Comparison of ENCODE assay signal across 14 cellular contexts in the genomic region with DNA sequence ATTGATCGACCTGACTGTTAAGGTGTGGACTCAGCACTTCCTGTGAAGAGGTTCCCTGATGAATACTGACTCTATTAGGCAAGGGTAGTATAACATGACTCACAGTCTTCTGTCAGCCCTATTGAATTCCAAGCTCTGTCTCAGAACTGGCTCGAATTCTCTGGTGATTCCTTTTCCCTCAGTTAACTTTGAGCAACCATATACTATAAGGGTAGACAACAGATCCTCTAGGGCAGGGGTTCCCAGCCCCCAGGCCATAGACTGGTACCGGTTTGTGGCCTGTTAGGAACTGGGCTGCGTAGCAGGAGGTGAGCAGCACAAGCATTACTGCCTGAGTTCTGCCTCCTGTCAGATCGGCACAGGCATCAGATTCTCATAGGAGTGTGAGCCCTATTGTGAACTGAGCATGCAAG.
DNase-seq lines count a peak whose midpoint lies in the region; ATAC-seq lines count a peak whose summit lies in the region.
"Had no signal": no experiment of that assay in that cellular context is flagged by ENCODE, and none has a peak within 500 bp of the region (broad histone marks: within the 10 kb centered on the region; RNA-seq: fewer than 3 reads in every experiment).

No MANE protein-coding gene starts in this region.

- CTCF ChIA-PET in activated CD8-positive, alpha-beta T cell treated with anti-CD3 and anti-CD28 coated beads, Interleukin-2, amount 10 ng/mL, durations not matched to agents 7 days and 5 days (lab: Charles Lee), result no interaction called here

- ATAC-seq in activated CD8-positive, alpha-beta T cell treated with anti-CD3 and anti-CD28 coated beads, Interleukin-2, amount 10 ng/mL, durations not matched to agents 7 days and 5 days, result no peak
- ATAC-seq: stimulated activated naive B cell treated with anti-CD40 and anti-IgM and Interleukin-4, amounts not matched to agents 10 μg/mL and 1 μg/mL and 100 μg/mL, for 72 hours had no signal

- DNase-seq in Daoy (ENCODE audit: low read depth), result peak; percentile 58
- DNase-seq in HuH-7 (ENCODE audit: low spot score), result peak; percentile 1
- DNase-seq in astrocyte of the hippocampus (ENCODE audit: low read depth, low spot score), result peak; percentile 57
- DNase-seq in kidney tubule cell (ENCODE audit: low spot score), result peak; percentile 88
- no peak for DNase-seq in NOMO-1 treated with dmso at 0.1 percent for 144 hours (lab: John Stamatoyannopoulos, UW; ENCODE audit: unreplicated experiment)
- no peak for DNase-seq in NCI-H2029 (lab: John Stamatoyannopoulos, UW)
- DNase-seq in activated CD4-positive, alpha-beta T cell treated with anti-CD3 and anti-CD28 coated beads, Interleukin-2, amount 50 U/mL, for 1 hour, result no peak
- no peak for DNase-seq in activated CD8-positive, alpha-beta T cell treated with anti-CD3 and anti-CD28 coated beads, Interleukin-2, amount 10 ng/mL, durations not matched to agents 7 days and 5 days
- DNase-seq: activated CD4-positive, alpha-beta T cell treated with anti-CD3 and anti-CD28 coated beads, Interleukin-2, amount 50 U/mL, for 48 hours; activated naive CD4-positive, alpha-beta T cell treated with anti-CD3 and anti-CD28 coated beads, Interleukin-2, amount 50 U/mL, for 16 hours; dorsolateral prefrontal cortex; hypothalamus; stimulated activated naive B cell treated with anti-CD40 and anti-IgM and Interleukin-4, amounts not matched to agents 10 μg/mL and 1 μg/mL and 100 μg/mL, for 72 hours had no signal

- no peaks in the 10 kb centered on the region for H3K36me3 Mint-ChIP-seq in activated CD8-positive, alpha-beta T cell treated with anti-CD3 and anti-CD28 coated beads, Interleukin-2, amount 10 ng/mL, durations not matched to agents 7 days and 5 days (ENCODE audit: low read depth)
- H3K36me3 Mint-ChIP-seq: stimulated activated naive B cell treated with anti-CD40 and anti-IgM and Interleukin-4, amounts not matched to agents 10 μg/mL and 1 μg/mL and 100 μg/mL, for 72 hours had no signal

- no peak overlapping the region for H3K4me3 Mint-ChIP-seq in activated CD8-positive, alpha-beta T cell treated with anti-CD3 and anti-CD28 coated beads, Interleukin-2, amount 10 ng/mL, durations not matched to agents 7 days and 5 days
- H3K4me3 Mint-ChIP-seq: nephron; stimulated activated naive B cell treated with anti-CD40 and anti-IgM and Interleukin-4, amounts not matched to agents 10 μg/mL and 1 μg/mL and 100 μg/mL, for 72 hours had no signal

- no peaks in the 10 kb centered on the region for H3K27me3 Mint-ChIP-seq in activated CD8-positive, alpha-beta T cell treated with anti-CD3 and anti-CD28 coated beads, Interleukin-2, amount 10 ng/mL, durations not matched to agents 7 days and 5 days (ENCODE audit: low read depth)
- H3K27me3 Mint-ChIP-seq: stimulated activated naive B cell treated with anti-CD40 and anti-IgM and Interleukin-4, amounts not matched to agents 10 μg/mL and 1 μg/mL and 100 μg/mL, for 72 hours had no signal

- POLR2A ChIA-PET in activated CD8-positive, alpha-beta T cell treated with anti-CD3 and anti-CD28 coated beads, Interleukin-2, amount 10 ng/mL, durations not matched to agents 7 days and 5 days (lab: Charles Lee), result no interaction called here

- H3K9me3 Mint-ChIP-seq in activated CD8-positive, alpha-beta T cell treated with anti-CD3 and anti-CD28 coated beads, Interleukin-2, amount 10 ng/mL, durations not matched to agents 7 days and 5 days (ENCODE audit: insufficient read depth), result no peaks in the 10 kb centered on the region
- H3K9me3 Mint-ChIP-seq: nephron had no signal

- H3K4me1 Mint-ChIP-seq in activated CD8-positive, alpha-beta T cell treated with anti-CD3 and anti-CD28 coated beads, Interleukin-2, amount 10 ng/mL, durations not matched to agents 7 days and 5 days (ENCODE audit: low read depth), result no peaks in the 10 kb centered on the region
- H3K4me1 Mint-ChIP-seq: stimulated activated naive B cell treated with anti-CD40 and anti-IgM and Interleukin-4, amounts not matched to agents 10 μg/mL and 1 μg/mL and 100 μg/mL, for 72 hours had no signal

- no peak overlapping the region for H3K27ac Mint-ChIP-seq in activated CD8-positive, alpha-beta T cell treated with anti-CD3 and anti-CD28 coated beads, Interleukin-2, amount 10 ng/mL, durations not matched to agents 7 days and 5 days
- H3K27ac Mint-ChIP-seq: nephron; stimulated activated naive B cell treated with anti-CD40 and anti-IgM and Interleukin-4, amounts not matched to agents 10 μg/mL and 1 μg/mL and 100 μg/mL, for 72 hours had no signal

Comparison
In these comparisons a context has a peak if more than half of its experiments do, and no peak if none do; other contexts are left out.
1. DNase-seq: peak in Daoy (single experiment), HuH-7 (single experiment), astrocyte of the hippocampus (single experiment) and kidney tubule cell (single experiment); none in NOMO-1 treated with dmso at 0.1 percent for 144 hours (single experiment), NCI-H2029 (single experiment), activated CD4-positive, alpha-beta T cell treated with anti-CD3 and anti-CD28 coated beads, Interleukin-2, amount 50 U/mL, for 1 hour (single experiment) and activated CD8-positive, alpha-beta T cell treated with anti-CD3 and anti-CD28 coated beads, Interleukin-2, amount 10 ng/mL, durations not matched to agents 7 days and 5 days (single experiment).